Comparison of ENCODE assay signal across 1 cellular context in the genomic region with DNA sequence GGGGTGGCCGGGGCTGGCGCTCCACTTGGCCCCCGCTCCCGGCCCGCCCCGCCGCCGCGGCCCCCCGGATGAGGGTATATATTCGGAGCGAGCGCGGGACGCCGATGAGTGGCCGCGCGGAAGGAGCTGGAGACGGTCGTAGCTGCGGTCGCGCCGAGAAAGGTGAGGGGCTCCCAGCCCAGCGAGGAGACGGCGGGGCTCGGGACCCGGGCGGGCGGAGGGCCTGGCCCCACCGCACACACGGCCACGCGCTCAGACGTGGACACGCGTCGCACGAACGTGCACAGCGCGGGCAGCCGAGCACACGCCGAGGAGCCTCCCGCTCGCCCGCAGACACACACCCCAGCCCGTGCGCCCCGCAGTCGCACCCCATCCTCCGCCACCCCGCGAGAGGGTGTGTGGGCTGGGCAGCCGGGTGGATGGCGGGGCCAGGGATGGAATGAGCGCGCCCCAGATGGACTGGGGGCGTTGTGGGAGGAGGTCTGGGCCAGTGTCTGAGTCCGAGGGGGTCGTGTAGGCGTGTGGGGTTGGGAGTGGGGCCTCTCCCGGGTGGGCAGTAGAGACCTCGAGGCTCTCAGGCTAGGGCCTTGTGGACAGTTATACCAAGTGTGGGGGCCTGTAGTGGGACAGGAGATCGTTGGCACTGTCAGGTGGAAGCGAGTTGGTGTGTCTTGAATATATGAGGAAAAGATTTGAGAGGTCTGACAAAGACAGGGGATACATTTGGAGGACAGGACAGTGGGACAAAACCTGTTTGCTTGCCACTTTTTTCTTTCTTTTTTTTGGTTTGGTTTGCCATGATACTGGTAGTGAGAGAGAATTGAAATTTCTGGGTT.
TF ChIP-seq lines count a peak whose summit lies in the region.

Gene UAP1 (plus strand): TSS at position 107 of the 836 bp plus-strand sequence. CDS start 4,347 bp downstream, outside the sequence.

TF ChIP-seq in HepG2, 621 proteins besides CTCF, POLR2A, EP300 and RAD21 (continued from another document and continues in another):
- no peak for TF ChIP-seq ZBTB4 (CRISPR knock-in tag; IDR thresholded peaks at IDR 0.05; ENCODE audit: borderline replicate concordance)
- TF ChIP-seq ZNF674 (CRISPR knock-in tag; IDR thresholded peaks at IDR 0.05; ENCODE audit: low read depth), result no peak
- TF ChIP-seq ZNF510 (CRISPR knock-in tag; IDR thresholded peaks at IDR 0.05; ENCODE audit: low read depth), result no peak
- TF ChIP-seq, protein P1, sequence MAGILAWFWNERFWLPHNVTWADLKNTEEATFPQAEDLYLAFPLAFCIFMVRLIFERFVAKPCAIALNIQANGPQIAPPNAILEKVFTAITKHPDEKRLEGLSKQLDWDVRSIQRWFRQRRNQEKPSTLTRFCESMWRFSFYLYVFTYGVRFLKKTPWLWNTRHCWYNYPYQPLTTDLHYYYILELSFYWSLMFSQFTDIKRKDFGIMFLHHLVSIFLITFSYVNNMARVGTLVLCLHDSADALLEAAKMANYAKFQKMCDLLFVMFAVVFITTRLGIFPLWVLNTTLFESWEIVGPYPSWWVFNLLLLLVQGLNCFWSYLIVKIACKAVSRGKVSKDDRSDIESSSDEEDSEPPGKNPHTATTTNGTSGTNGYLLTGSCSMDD (CRISPR knock-in tag; IDR thresholded peaks at IDR 0.05), result no peak
- no peak for TF ChIP-seq NCOA5 (CRISPR knock-in tag; IDR thresholded peaks at IDR 0.05)
- 0 out of 2 replicates have a peak, but pooled peaks have one; percentile 20 for TF ChIP-seq BCL6 (CRISPR knock-in tag; IDR thresholded peaks at IDR 0.05)
- TF ChIP-seq FOXA1 (IDR thresholded peaks at IDR 0.05), result no peak
- TF ChIP-seq FOXA1 (CRISPR knock-in tag; IDR thresholded peaks at IDR 0.05), result no peak
- no peak for TF ChIP-seq SOX5 (CRISPR knock-in tag; IDR thresholded peaks at IDR 0.05; ENCODE audit: borderline replicate concordance)
- no peak for TF ChIP-seq DNMT3B (CRISPR knock-in tag; conservative IDR thresholded peaks at IDR 0.05)
- TF ChIP-seq, protein P2, sequence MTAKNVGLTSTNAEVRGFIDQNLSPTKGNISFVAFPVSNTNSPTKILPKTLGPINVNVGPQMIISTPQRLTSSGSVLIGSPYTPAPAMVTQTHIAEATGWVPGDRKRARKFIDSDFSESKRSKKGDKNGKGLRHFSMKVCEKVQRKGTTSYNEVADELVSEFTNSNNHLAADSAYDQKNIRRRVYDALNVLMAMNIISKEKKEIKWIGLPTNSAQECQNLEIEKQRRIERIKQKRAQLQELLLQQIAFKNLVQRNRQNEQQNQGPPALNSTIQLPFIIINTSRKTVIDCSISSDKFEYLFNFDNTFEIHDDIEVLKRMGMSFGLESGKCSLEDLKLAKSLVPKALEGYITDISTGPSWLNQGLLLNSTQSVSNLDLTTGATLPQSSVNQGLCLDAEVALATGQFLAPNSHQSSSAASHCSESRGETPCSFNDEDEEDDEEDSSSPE (CRISPR knock-in tag; IDR thresholded peaks at IDR 0.05), result peak; percentile 29; the same call in 1 of the 2 replicates
- TF ChIP-seq ZBTB2 (CRISPR knock-in tag; IDR thresholded peaks at IDR 0.05; ENCODE audit: low read depth), result peak; percentile 79; the same call in 1 of the 2 replicates
- TF ChIP-seq SSRP1 (CRISPR knock-in tag; IDR thresholded peaks at IDR 0.05), result no peak
- TF ChIP-seq ZNF609 (CRISPR knock-in tag; IDR thresholded peaks at IDR 0.05; ENCODE audit: borderline replicate concordance), result no peak
- TF ChIP-seq ZNF792 (CRISPR knock-in tag; IDR thresholded peaks at IDR 0.05), result peak; percentile 6; the same call in 1 of the 2 replicates
- no peak for TF ChIP-seq PAWR (CRISPR knock-in tag; IDR thresholded peaks at IDR 0.05; ENCODE audit: borderline replicate concordance)
- TF ChIP-seq KDM1A (CRISPR knock-in tag; IDR thresholded peaks at IDR 0.05), result no peak
- no peak; the same call in 1 of the 2 replicates for TF ChIP-seq ERF (CRISPR knock-in tag; IDR thresholded peaks at IDR 0.05)
- TF ChIP-seq POGZ (CRISPR knock-in tag; IDR thresholded peaks at IDR 0.05), result no peak; the same call in 1 of the 2 replicates
- no peak for TF ChIP-seq ZNF17 (CRISPR knock-in tag; IDR thresholded peaks at IDR 0.05)
- no peak for TF ChIP-seq CHCHD3 (CRISPR knock-in tag; IDR thresholded peaks at IDR 0.05)
- TF ChIP-seq ZNF282 (IDR thresholded peaks at IDR 0.05; ENCODE audit: partially characterized antibody), result no peak
- TF ChIP-seq IRF9 (CRISPR knock-in tag; IDR thresholded peaks at IDR 0.05; ENCODE audit: borderline replicate concordance), result peak; percentile 44; the same call in 1 of the 2 replicates
- no peak for TF ChIP-seq ZNF788 (CRISPR knock-in tag; IDR thresholded peaks at IDR 0.05; ENCODE audit: borderline replicate concordance)
- no peak for TF ChIP-seq ZBTB26 (CRISPR knock-in tag; IDR thresholded peaks at IDR 0.05; ENCODE audit: borderline replicate concordance)
- TF ChIP-seq, protein P3, sequence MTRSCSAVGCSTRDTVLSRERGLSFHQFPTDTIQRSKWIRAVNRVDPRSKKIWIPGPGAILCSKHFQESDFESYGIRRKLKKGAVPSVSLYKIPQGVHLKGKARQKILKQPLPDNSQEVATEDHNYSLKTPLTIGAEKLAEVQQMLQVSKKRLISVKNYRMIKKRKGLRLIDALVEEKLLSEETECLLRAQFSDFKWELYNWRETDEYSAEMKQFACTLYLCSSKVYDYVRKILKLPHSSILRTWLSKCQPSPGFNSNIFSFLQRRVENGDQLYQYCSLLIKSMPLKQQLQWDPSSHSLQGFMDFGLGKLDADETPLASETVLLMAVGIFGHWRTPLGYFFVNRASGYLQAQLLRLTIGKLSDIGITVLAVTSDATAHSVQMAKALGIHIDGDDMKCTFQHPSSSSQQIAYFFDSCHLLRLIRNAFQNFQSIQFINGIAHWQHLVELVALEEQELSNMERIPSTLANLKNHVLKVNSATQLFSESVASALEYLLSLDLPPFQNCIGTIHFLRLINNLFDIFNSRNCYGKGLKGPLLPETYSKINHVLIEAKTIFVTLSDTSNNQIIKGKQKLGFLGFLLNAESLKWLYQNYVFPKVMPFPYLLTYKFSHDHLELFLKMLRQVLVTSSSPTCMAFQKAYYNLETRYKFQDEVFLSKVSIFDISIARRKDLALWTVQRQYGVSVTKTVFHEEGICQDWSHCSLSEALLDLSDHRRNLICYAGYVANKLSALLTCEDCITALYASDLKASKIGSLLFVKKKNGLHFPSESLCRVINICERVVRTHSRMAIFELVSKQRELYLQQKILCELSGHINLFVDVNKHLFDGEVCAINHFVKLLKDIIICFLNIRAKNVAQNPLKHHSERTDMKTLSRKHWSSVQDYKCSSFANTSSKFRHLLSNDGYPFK (CRISPR knock-in tag; IDR thresholded peaks at IDR 0.05; ENCODE audit: borderline replicate concordance), result no peak
- TF ChIP-seq IRX3 (CRISPR knock-in tag; IDR thresholded peaks at IDR 0.05; ENCODE audit: borderline replicate concordance, low read depth), result no peak
- TF ChIP-seq HHEX (CRISPR knock-in tag; IDR thresholded peaks at IDR 0.05), result no peak
- no peak for TF ChIP-seq SKI (IDR thresholded peaks at IDR 0.05; ENCODE audit: partially characterized antibody)
- peak; percentile 46; the same call in 1 of the 2 replicates for TF ChIP-seq GABPB1 (CRISPR knock-in tag; IDR thresholded peaks at IDR 0.05)
- no peak for TF ChIP-seq FOSL1 (CRISPR knock-in tag; IDR thresholded peaks at IDR 0.05; ENCODE audit: borderline replicate concordance)
- no peak for TF ChIP-seq MAFG (CRISPR knock-in tag; IDR thresholded peaks at IDR 0.05)
- TF ChIP-seq GFI1 (CRISPR knock-in tag; IDR thresholded peaks at IDR 0.05; ENCODE audit: borderline replicate concordance), result no peak
- no peak; the same call in 1 of the 2 replicates for TF ChIP-seq CENPBD1 (CRISPR knock-in tag; IDR thresholded peaks at IDR 0.05; ENCODE audit: borderline replicate concordance, low read depth)
- TF ChIP-seq, protein P4, sequence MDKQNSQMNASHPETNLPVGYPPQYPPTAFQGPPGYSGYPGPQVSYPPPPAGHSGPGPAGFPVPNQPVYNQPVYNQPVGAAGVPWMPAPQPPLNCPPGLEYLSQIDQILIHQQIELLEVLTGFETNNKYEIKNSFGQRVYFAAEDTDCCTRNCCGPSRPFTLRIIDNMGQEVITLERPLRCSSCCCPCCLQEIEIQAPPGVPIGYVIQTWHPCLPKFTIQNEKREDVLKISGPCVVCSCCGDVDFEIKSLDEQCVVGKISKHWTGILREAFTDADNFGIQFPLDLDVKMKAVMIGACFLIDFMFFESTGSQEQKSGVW (CRISPR knock-in tag; IDR thresholded peaks at IDR 0.05; ENCODE audit: borderline replicate concordance), result 0 out of 2 replicates have a peak, but pooled peaks have one; percentile 24
- peak; percentile 59; the same call in 1 of the 2 replicates for TF ChIP-seq SRY (CRISPR knock-in tag; IDR thresholded peaks at IDR 0.05)
